29 cellular contexts compared by ENCODE assay signal in the genomic region with DNA sequence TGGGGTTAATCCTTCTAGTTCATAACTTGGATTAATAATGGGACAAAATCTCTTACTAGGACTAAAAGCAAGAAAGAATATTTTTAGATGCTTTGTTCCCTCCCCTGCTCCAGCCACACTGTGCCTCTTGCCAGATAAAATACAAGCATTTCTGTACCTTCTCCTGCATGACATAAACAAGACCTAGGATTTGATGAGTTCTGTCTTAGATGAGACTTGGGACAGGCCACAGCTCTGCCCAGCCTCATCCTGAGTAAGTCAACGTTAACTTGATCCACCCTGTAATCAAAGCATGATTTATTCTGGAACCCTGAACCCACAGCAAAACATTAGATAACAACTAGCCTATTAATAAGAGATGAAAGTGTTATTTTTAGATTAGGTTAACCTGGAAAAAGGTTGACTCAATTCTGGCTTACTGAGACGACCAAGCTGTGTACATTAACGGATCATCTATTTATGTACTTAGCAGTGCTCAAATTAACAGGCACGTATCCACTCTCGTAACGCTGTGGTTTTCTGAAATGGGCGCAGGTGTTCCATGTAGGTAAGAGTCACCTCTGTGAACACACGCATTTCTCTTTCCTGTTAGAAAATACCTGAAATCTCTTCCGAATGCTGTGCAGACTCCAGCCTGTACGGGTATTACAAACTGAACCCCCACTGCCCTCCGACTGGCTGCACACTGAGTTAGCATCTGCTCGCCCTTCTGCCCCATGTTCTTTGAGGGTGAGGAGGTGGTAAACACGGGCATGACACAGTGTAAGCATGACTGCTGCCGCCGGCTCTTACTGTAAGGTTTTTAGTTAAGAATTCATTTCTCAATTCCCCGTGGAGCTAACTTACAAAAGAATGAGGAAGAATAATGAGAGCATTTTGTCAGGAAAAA.
DNase-seq lines count a peak whose midpoint lies in the region; ATAC-seq, FAIRE-seq and TF ChIP-seq lines count a peak whose summit lies in the region.
"Had no signal": no experiment of that assay in that cellular context is flagged by ENCODE, and none has a peak within 500 bp of the region (broad histone marks: within the 10 kb centered on the region; RNA-seq: fewer than 3 reads in every experiment).

No MANE protein-coding gene starts in this region.

- no peaks in the 10 kb centered on the region for H3K79me2 ChIP-seq in HepG2 (ENCODE audit: insufficient read depth, low read length)

- peaks cover 56% of the 10 kb centered on the region for H3K4me1 ChIP-seq in HepG2 (ENCODE audit: insufficient read depth, low read length)
- H3K4me1 ChIP-seq: breast epithelium, HAP-1, pancreas, Peyer's patch had no signal

- DNase-seq in NCI-H524 (lab: John Stamatoyannopoulos, UW) (peak; percentile 23 to 75), NCI-H524 treated with DMSO at 0.1 percent for 48 hours (lab: John Stamatoyannopoulos, UW) (no peak), NCI-H2029 (lab: John Stamatoyannopoulos, UW) (peak; percentile 85), RPMI8226 (peak; percentile 69), HepG2 (ENCODE audit: low spot score) (no peak), middle frontal gyrus (ENCODE audit: extremely low spot score, low spot score) (no peak)
- no peak for DNase-seq in activated CD4-positive, alpha-beta T cell treated with anti-CD3 and anti-CD28 coated beads, Interleukin-2, amount 50 U/mL, for 48 hours
- DNase-seq: activated CD4-positive, alpha-beta T cell treated with anti-CD3 and anti-CD28 coated beads, Interleukin-2, amount 10 ng/mL, durations not matched to agents 24 days and 14 days; activated effector memory CD4-positive, alpha-beta T cell treated with Interleukin-2 at 50 U/mL for 16 hours; activated T-cell treated with anti-CD3 and anti-CD28 coated beads, Interleukin-2, amount 50 U/mL, for 1 hour; anterior cingulate cortex; CD4-positive, alpha-beta T cell; DMS53; effector CD8-positive, alpha-beta T cell; NCI-H1930; NCI-H446; nephron progenitor cell; pancreas; Peyer's patch; retina; SIG-M5 had no signal

- TF ChIP-seq EP300 in HepG2 (IDR thresholded peaks at IDR 0.05; ENCODE audit: low read depth in 2 of 2, low read length in 2 of 2) (no peak), HepG2 (CRISPR knock-in tag; IDR thresholded peaks at IDR 0.05; ENCODE audit: borderline replicate concordance) (no peak)

- H3K4me3 ChIP-seq in HepG2 (replicated peaks in 1 of 3; ENCODE audit: insufficient read depth in 1 of 3, low read depth in 2 of 3, low read length in 3 of 3): no peak overlapping the region
- H3K4me3 ChIP-seq: breast epithelium, coronary artery, HAP-1, pancreas, Peyer's patch, tibial nerve had no signal

- H3K27ac ChIP-seq in HepG2 (ENCODE audit: extremely low read length, insufficient read depth, low read length): no peak overlapping the region
- H3K27ac ChIP-seq: breast epithelium, coronary artery, epithelial cell of prostate, pancreas, Peyer's patch, tibial nerve had no signal

- no peak overlapping the region for H3K9ac ChIP-seq in HepG2 (ENCODE audit: insufficient read depth, low read depth, low read length)

- no peaks in the 10 kb centered on the region for H3K9me3 ChIP-seq in HepG2 (ENCODE audit: low read length)
- H3K9me3 ChIP-seq: breast epithelium, HAP-1, pancreas, Peyer's patch, tibial nerve had no signal

- TF ChIP-seq CTCF in HepG2 (CRISPR knock-in tag; IDR thresholded peaks at IDR 0.05): no peak

- POLR2A ChIA-PET in HepG2 (lab: Yijun Ruan, JAX): interaction anchor here (2.4 kb wide), 1 partner anchor 88 kb away, joined by 9 read pairs; no protein-coding TSS in a partner anchor

- H2AFZ ChIP-seq in HepG2 (ENCODE audit: low read length): no peak overlapping the region

- H3K36me3 ChIP-seq in HepG2 (replicated peaks in 1 of 2; ENCODE audit: control insufficient read depth in 1 of 2, insufficient read depth in 2 of 2, low read length in 2 of 2): peaks cover 5 to 19% of the 10 kb centered on the region in 2 experiments; a peak in 3 of 5 replicates
- H3K36me3 ChIP-seq: breast epithelium, HAP-1, pancreas, Peyer's patch, tibial nerve had no signal

- no peak for TF ChIP-seq RAD21 in HepG2 (CRISPR knock-in tag; IDR thresholded peaks at IDR 0.05)

- FAIRE-seq in HepG2 (lab: Jason Lieb, UNC): no peak
- FAIRE-seq: GM12892, pancreas had no signal

- CTCF ChIA-PET in HepG2 (lab: Yijun Ruan, JAX; ENCODE audit: low intra/inter-chr PET ratio, low total read pairs): no interaction called here

- H3K27me3 ChIP-seq in HepG2 (ENCODE audit: control insufficient read depth in 1 of 2, insufficient read depth in 2 of 2, low read length in 2 of 2): no peaks in the 10 kb centered on the region
- H3K27me3 ChIP-seq: pancreas, Peyer's patch, tibial nerve had no signal

- no TSS peak for BruUV-seq in HepG2 (replicated peaks; lab: Mats Ljungman, UMichigan)

- intact Hi-C loops in HepG2 (cut with micrococcal nuclease; ENCODE audit: unreplicated experiment): loop anchor here (5.0 kb wide), 1 partner anchor 132 kb away; the partner anchor contains the start of gene FOXQ1

- WGBS in HepG2 (ENCODE audit: low lambda C conversion rate): 95% methylated on average over 16 of the region's 16 CpGs

- no peaks in the 10 kb centered on the region for H4K20me1 ChIP-seq in HepG2 (ENCODE audit: insufficient read depth, low read length)

- in situ Hi-C loops in HepG2 (cut with HindIII; ENCODE audit: extremely low pct_ligation_motif_present, low pct_unique_long_range_greater_than_20kb): no loop called here

- no peak for TF ChIP-seq POLR2A in HepG2 (IDR thresholded peaks at IDR 0.05; ENCODE audit: insufficient read depth in 1 of 2, low read depth in 2 of 2, low read length in 2 of 2)

- ATAC-seq in HepG2 (no peak), HG02678 (IDR thresholded peaks at IDR 0.05; ENCODE audit: unreplicated experiment) (no peak)
- ATAC-seq: left lobe of liver had no signal

- no peak overlapping the region for H3K4me2 ChIP-seq in HepG2 (ENCODE audit: low read depth, low read length)

TF ChIP-seq in HepG2, 621 proteins besides CTCF, POLR2A, EP300 and RAD21:
- TF ChIP-seq SIX1 (CRISPR knock-in tag; IDR thresholded peaks at IDR 0.05; ENCODE audit: borderline replicate concordance) (no peak), PHF8 (CRISPR knock-in tag; IDR thresholded peaks at IDR 0.05) (peak; percentile 7; the same call in 1 of the 2 replicates)

Comparison
In these comparisons a context has a peak if more than half of its experiments do, and no peak if none do; other contexts are left out.
1. DNase-seq: peak in NCI-H524 (2 of 2), NCI-H2029 (single experiment) and RPMI8226 (single experiment); none in NCI-H524 treated with DMSO at 0.1 percent for 48 hours (single experiment), HepG2 (single experiment), activated CD4-positive, alpha-beta T cell treated with anti-CD3 and anti-CD28 coated beads, Interleukin-2, amount 50 U/mL, for 48 hours (0 of 2) and middle frontal gyrus (single experiment).